9 cellular contexts compared by ENCODE assay signal in genomic region chr22:18057568-18058209, GRCh38. TPM values are rescaled to one million over a fixed set of nuclear protein-coding genes. Genes with fewer than 3 reads are reported as not detected.
DNase-seq lines count a peak whose midpoint lies in the region; ATAC-seq, FAIRE-seq and TF ChIP-seq lines count a peak whose summit lies in the region.
"Had no signal": no experiment of that assay in that cellular context is flagged by ENCODE, and none has a peak within 500 bp of the region (broad histone marks: within the 10 kb centered on the region; RNA-seq: fewer than 3 reads in every experiment).

No MANE protein-coding gene starts in this region.

- H3K27ac ChIP-seq in A549 (peak overlapping the region; percentile 92 to 95), transverse colon (peak overlapping the region; percentile 66 to 85 (median 83))

- peaks cover 9% of the 10 kb centered on the region for H3K4me1 Mint-ChIP-seq in mesothelial cell of epicardium

- peak overlapping the region; percentile 72 for H3K4me2 ChIP-seq in A549

- H3K36me3 ChIP-seq in kidney epithelial cell (ENCODE audit: control insufficient read depth, insufficient read depth, low read length) = no peaks in the 10 kb centered on the region
- no peaks in the 10 kb centered on the region for H3K36me3 ChIP-seq in transverse colon

- H3K4me3 Mint-ChIP-seq in mesothelial cell of epicardium = no peak overlapping the region
- H3K4me3 Mint-ChIP-seq: activated naive CD8-positive, alpha-beta T cell had no signal

- no peaks in the 10 kb centered on the region for H3K36me3 Mint-ChIP-seq in mesothelial cell of epicardium
- H3K36me3 Mint-ChIP-seq: activated naive CD8-positive, alpha-beta T cell had no signal

- H3K27ac Mint-ChIP-seq in mesothelial cell of epicardium = no peak overlapping the region
- H3K27ac Mint-ChIP-seq: activated naive CD8-positive, alpha-beta T cell had no signal

- H3K4me1 ChIP-seq in A549 = peaks cover 71% of the 10 kb centered on the region
- H3K4me1 ChIP-seq in transverse colon = peaks cover 27 to 57% (median 31%) of the 10 kb centered on the region in 4 donors

- DNase-seq in A549 (ENCODE audit: low read depth in 1 of 2, low spot score in 1 of 2) (peak; percentile 60 to 85), HT1080 (ENCODE audit: low read depth) (peak; percentile 90), astrocyte of the cerebellum (ENCODE audit: low read depth) (peak; percentile 100), kidney epithelial cell (ENCODE audit: low read depth) (peak; percentile 97), transverse colon (peak; percentile 74), mesothelial cell of epicardium (ENCODE audit: low spot score in 2 of 2, unreplicated experiment in 2 of 2) (no peak), D341Med (ENCODE audit: low spot score) (no peak)

- peak; percentile 68 to 79 for ATAC-seq in A549
- ATAC-seq in GM19035 (IDR thresholded peaks at IDR 0.05; ENCODE audit: unreplicated experiment) = peak; percentile 75

- H3K9me3 ChIP-seq in A549 (no peaks in the 10 kb centered on the region), transverse colon (no peaks in the 10 kb centered on the region)

- TF ChIP-seq CTCF in A549 (IDR thresholded peaks at IDR 0.05) (no peak), astrocyte of the cerebellum (IDR thresholded peaks at IDR 0.05; ENCODE audit: low read depth, low read length, missing control alignments) (no peak), kidney epithelial cell (IDR thresholded peaks at IDR 0.05; ENCODE audit: insufficient read depth, low read length, poor library complexity, severe bottlenecking) (no peak), transverse colon (IDR thresholded peaks at IDR 0.05) (no peak), mesothelial cell of epicardium (IDR thresholded peaks at IDR 0.05; ENCODE audit: unreplicated experiment) (no peak)

- no peak overlapping the region for H3K4me3 ChIP-seq in A549
- no peak overlapping the region for H3K4me3 ChIP-seq in astrocyte of the cerebellum (ENCODE audit: low read depth, low read length)
- no peak overlapping the region for H3K4me3 ChIP-seq in kidney epithelial cell (ENCODE audit: low read depth, low read length)
- no peak overlapping the region for H3K4me3 ChIP-seq in transverse colon

- intact Hi-C loops in transverse colon (cut with DNase I; ENCODE audit: low total_unique reads) = no loop called here

- no peak for TF ChIP-seq RAD21 in A549 (conservative IDR thresholded peaks at IDR 0.05 in 1 of 2, IDR thresholded peaks at IDR 0.05 in 1 of 2)

- no peaks in the 10 kb centered on the region for H3K27me3 Mint-ChIP-seq in mesothelial cell of epicardium (ENCODE audit: low read depth)

- TF ChIP-seq EP300 in A549 (IDR thresholded peaks at IDR 0.05) = no peak
- no peak for TF ChIP-seq EP300 in transverse colon (IDR thresholded peaks at IDR 0.05; ENCODE audit: low read depth)

- H3K9me3 Mint-ChIP-seq in mesothelial cell of epicardium = no peaks in the 10 kb centered on the region

- TF ChIP-seq POLR2A in A549 (IDR thresholded peaks at IDR 0.05; ENCODE audit: low read length) (no peak), transverse colon (IDR thresholded peaks at IDR 0.05) (no peak)

- H3K27me3 ChIP-seq in kidney epithelial cell (ENCODE audit: control insufficient read depth, insufficient read depth, low read length) (no peaks in the 10 kb centered on the region), transverse colon (no peaks in the 10 kb centered on the region)

- 27% methylated on average over 4 of the region's 4 CpGs for WGBS in A549 (ENCODE audit: missing lambda C conversion rate)
- WGBS in transverse colon (ENCODE audit: low coverage in 1 of 2), 2 donors = 66 to 90% methylated on average over 1 to 4 of the region's 4 CpGs

- FAIRE-seq in A549 (lab: Jason Lieb, UNC) = no peak

- CTCF ChIA-PET in A549 (lab: Yijun Ruan, JAX) = interaction anchor here (0.9 to 6.6 kb wide), 2 partner anchors 13 to 18 kb away, joined by 4 to 37 read pairs; no protein-coding TSS in a partner anchor

- POLR2A ChIA-PET in A549 (lab: Yijun Ruan, JAX) = no interaction called here

- in situ Hi-C loops in astrocyte of the cerebellum (cut with HindIII; ENCODE audit: low sequenced_read_pairs) = no loop called here
- in situ Hi-C loops in transverse colon (cut with MboI; ENCODE audit: low pct_ligation_motif_present in 1 of 4, low pct_unique_long_range_greater_than_20kb in 1 of 4, low sequenced_read_pairs in 3 of 4) = no loop called here

TF ChIP-seq in A549, 52 proteins besides CTCF, POLR2A, EP300 and RAD21:
- peak; percentile 51 for TF ChIP-seq JUNB (IDR thresholded peaks at IDR 0.05)
- no peak for TF ChIP-seq CBX2 (IDR thresholded peaks at IDR 0.05; ENCODE audit: borderline replicate concordance, low read depth)
- TF ChIP-seq FOSL2 (IDR thresholded peaks at IDR 0.05) = peak; percentile 40; the same call in 1 of the 2 replicates
- TF ChIP-seq FOSL2 (CRISPR knock-in tag; IDR thresholded peaks at IDR 0.05) = peak; percentile 96
- no peak for TF ChIP-seq FOSB (CRISPR knock-in tag; IDR thresholded peaks at IDR 0.05)
- TF ChIP-seq NPAS2 (CRISPR knock-in tag; IDR thresholded peaks at IDR 0.05; ENCODE audit: borderline replicate concordance) = no peak
- 0 out of 2 replicates have a peak, but pooled peaks have one; percentile 33 for TF ChIP-seq MAX (IDR thresholded peaks at IDR 0.05)

RNA-seq across cellular contexts. Expression of gene PEX26, which starts 20.1 kb away (rescaled TPM):
- 12.4 and 15.3 TPM in 2 replicates for polyA plus RNA-seq in A549 (2011; rRNA removed)
- polyA plus RNA-seq in A549 (2012; cell fraction: cytosol; rRNA removed) = 6.8 and 11.5 TPM in 2 replicates
- 8.3 and 9.9 TPM in 2 replicates for polyA plus RNA-seq in A549 (2012; cell fraction: nucleus; rRNA removed)
- 10.8 to 12.7 TPM (median 11.8 TPM) in 3 replicates for polyA plus RNA-seq in A549 (2017; fragmentation: RNase III; extraction: RNeasy Plus Mini Kit Qiagen cat#74134 plus additional on column Dnase treatment)
- 23.8 and 24.1 TPM in 2 replicates for polyA minus RNA-seq in A549 (2011; rRNA and poly(A)+ RNA removed)
- total RNA-seq in HT1080 (2014; rRNA removed; shearing (Covaris generic)) = 46.2 and 50.9 TPM in 2 replicates
- 42.3 and 43.1 TPM in 2 replicates for polyA plus RNA-seq in HT1080 (2015; cell fraction: cytosol; rRNA removed)
- 33.9 and 37.8 TPM in 2 replicates for polyA plus RNA-seq in HT1080 (2015; cell fraction: nucleus; rRNA removed)
- total RNA-seq in kidney epithelial cell = 32.4 and 34.4 TPM in 2 replicates
- total RNA-seq in transverse colon = 100 to 1,000 TPM in 2 of 4 donors, 10 to 100 TPM in 2; 46.4 to 211 (median 93.4) TPM
- total RNA-seq in mesothelial cell of epicardium = 38.0 to 39.0 TPM (median 38.3 TPM) in 3 replicates

RNA-seq across cellular contexts. Expression of gene MICAL3, which starts 33.3 kb away (rescaled TPM):
- polyA plus RNA-seq in A549 (2011; rRNA removed) = 18.7 and 20.5 TPM in 2 replicates
- 13.3 and 17.7 TPM in 2 replicates for polyA plus RNA-seq in A549 (2012; cell fraction: cytosol; rRNA removed)
- 74.0 and 74.6 TPM in 2 replicates for polyA plus RNA-seq in A549 (2012; cell fraction: nucleus; rRNA removed)
- 30.1 to 35.1 TPM (median 30.3 TPM) in 3 replicates for polyA plus RNA-seq in A549 (2017; fragmentation: RNase III; extraction: RNeasy Plus Mini Kit Qiagen cat#74134 plus additional on column Dnase treatment)
- polyA minus RNA-seq in A549 (2011; rRNA and poly(A)+ RNA removed) = 28.0 and 34.1 TPM in 2 replicates
- total RNA-seq in HT1080 (2014; rRNA removed; shearing (Covaris generic)) = 15.3 and 29.2 TPM in 2 replicates
- polyA plus RNA-seq in HT1080 (2015; cell fraction: cytosol; rRNA removed) = 12.5 and 18.1 TPM in 2 replicates
- 72.7 and 93.2 TPM in 2 replicates for polyA plus RNA-seq in HT1080 (2015; cell fraction: nucleus; rRNA removed)
- 38.9 and 53.1 TPM in 2 replicates for total RNA-seq in kidney epithelial cell
- 100 to 1,000 TPM in 2 of 4 donors, 10 to 100 TPM in 2; 84.2 to 290 (median 151) TPM for total RNA-seq in transverse colon
- total RNA-seq in mesothelial cell of epicardium = 94.2 to 103 TPM (median 95.0 TPM) in 3 replicates

RNA-seq across cellular contexts. Expression of gene TUBA8, which starts 52.9 kb away (rescaled TPM):
- polyA plus RNA-seq in A549 (2011; rRNA removed) = 0.66 and 0.90 TPM in 2 replicates
- polyA plus RNA-seq in A549 (2012; cell fraction: cytosol; rRNA removed) = 1.1 TPM in 2 replicates
- 3.5 and 3.8 TPM in 2 replicates for polyA plus RNA-seq in A549 (2012; cell fraction: nucleus; rRNA removed)
- polyA plus RNA-seq in A549 (2017; fragmentation: RNase III; extraction: RNeasy Plus Mini Kit Qiagen cat#74134 plus additional on column Dnase treatment) = 0.13 to 0.41 TPM in 2 of 3 replicates, not detected in the other
- polyA minus RNA-seq in A549 (2011; rRNA and poly(A)+ RNA removed) = 1.2 and 1.5 TPM in 2 replicates
- total RNA-seq in HT1080 (2014; rRNA removed; shearing (Covaris generic)) = 0.06 and 0.17 TPM in 2 replicates
- polyA plus RNA-seq in HT1080 (2015; cell fraction: cytosol; rRNA removed) = 0.36 TPM in 1 of 2 replicates, not detected in the other
- polyA plus RNA-seq in HT1080 (2015; cell fraction: nucleus; rRNA removed) = 0.23 and 0.70 TPM in 2 replicates
- 2.2 TPM in 1 of 2 replicates, not detected in the other for total RNA-seq in kidney epithelial cell
- total RNA-seq in transverse colon = 1 to 10 TPM in 3 of 4 donors, not detected in 1; 1.4 to 3.0 (median 2.0) TPM
- 2.4 to 2.9 TPM (median 2.5 TPM) in 3 replicates for total RNA-seq in mesothelial cell of epicardium

Comparison
In these comparisons a context has a peak if more than half of its experiments do, and no peak if none do; other contexts are left out.
1. DNase-seq: peak in A549 (2 of 2), HT1080 (single experiment), astrocyte of the cerebellum (single experiment), kidney epithelial cell (single experiment) and transverse colon (single experiment); none in mesothelial cell of epicardium (0 of 2) and D341Med (single experiment).